9 cellular contexts compared by ENCODE assay signal in genomic region chr3:195154111-195154791, GRCh38.
A peak's percentile ranks its signal among the peaks of the same experiment; 100 is the strongest.
DNase-seq lines count a peak whose midpoint lies in the region; ATAC-seq and TF ChIP-seq lines count a peak whose summit lies in the region.
"Had no signal": no experiment of that assay in that cellular context is flagged by ENCODE, and none has a peak within 500 bp of the region (broad histone marks: within the 10 kb centered on the region; RNA-seq: fewer than 3 reads in every experiment).

No MANE protein-coding gene starts in this region.

- H3K36me3 Mint-ChIP-seq in HFFc6 (ENCODE audit: low read depth): peaks cover 5% of the 10 kb centered on the region; the same call in 1 of the 2 replicates
- H3K36me3 Mint-ChIP-seq in stimulated activated memory B cell treated with anti-CD40 and anti-IgM and Interleukin-4, amounts not matched to agents 10 μg/mL and 1 μg/mL and 100 μg/mL, for 72 hours: no peaks in the 10 kb centered on the region

- H3K27ac ChIP-seq in ascending aorta: peak overlapping the region; percentile 45 to 57

- H3K27ac Mint-ChIP-seq in HFFc6: peak overlapping the region; percentile 98
- H3K27ac Mint-ChIP-seq in stimulated activated memory B cell treated with anti-CD40 and anti-IgM and Interleukin-4, amounts not matched to agents 10 μg/mL and 1 μg/mL and 100 μg/mL, for 72 hours: peak overlapping the region; percentile 90
- H3K27ac Mint-ChIP-seq: activated T-helper 2 cell treated with anti-CD3 and anti-CD28 coated beads, Interferon-gamma antibody, Interleukin-2, Interleukin-4, amounts not matched to agents 10 μg/mL and 5 μg/mL and 100 μg/mL, durations not matched to agents 14 hours and 24 hours and 36 hours had no signal

- H3K4me3 ChIP-seq in ascending aorta: no peak overlapping the region

- no peaks in the 10 kb centered on the region for H3K9me3 Mint-ChIP-seq in HFFc6
- H3K9me3 Mint-ChIP-seq in stimulated activated memory B cell treated with anti-CD40 and anti-IgM and Interleukin-4, amounts not matched to agents 10 μg/mL and 1 μg/mL and 100 μg/mL, for 72 hours: no peaks in the 10 kb centered on the region
- H3K9me3 Mint-ChIP-seq: activated T-helper 2 cell treated with anti-CD3 and anti-CD28 coated beads, Interferon-gamma antibody, Interleukin-2, Interleukin-4, amounts not matched to agents 10 μg/mL and 5 μg/mL and 100 μg/mL, durations not matched to agents 14 hours and 24 hours and 36 hours had no signal

- TF ChIP-seq CTCF in HFFc6 (IDR thresholded peaks at IDR 0.05) (no peak), ascending aorta (IDR thresholded peaks at IDR 0.05) (no peak)

- H3K4me1 ChIP-seq in ascending aorta: peaks cover 4 to 16% of the 10 kb centered on the region in 2 donors

- H3K27me3 Mint-ChIP-seq in HFFc6 (ENCODE audit: insufficient read depth): no peaks in the 10 kb centered on the region; the same call in 1 of the 2 replicates
- H3K27me3 Mint-ChIP-seq in stimulated activated memory B cell treated with anti-CD40 and anti-IgM and Interleukin-4, amounts not matched to agents 10 μg/mL and 1 μg/mL and 100 μg/mL, for 72 hours: no peaks in the 10 kb centered on the region

- no peaks in the 10 kb centered on the region for H3K27me3 ChIP-seq in ascending aorta

- H3K9me3 ChIP-seq in ascending aorta: no peaks in the 10 kb centered on the region

- intact Hi-C loops in ascending aorta (cut with DNase I): loop anchor here (5.0 kb wide), 1 partner anchor 83 kb away; no protein-coding TSS in a partner anchor
- intact Hi-C loops in left colon (cut with DNase I, micrococcal nuclease): loop anchor here in 1 of 2 donors (10.0 kb wide), 1 partner anchor 101 kb away; no protein-coding TSS in a partner anchor

- peak; percentile 60 for DNase-seq in HFFc6
- DNase-seq in ascending aorta (ENCODE audit: low spot score in 2 of 2): no peak
- DNase-seq in left kidney (ENCODE audit: low read depth, low spot score): peak; percentile 75
- no peak for DNase-seq in left colon
- DNase-seq in NCI-H146 treated with DMSO at 0.1 percent for 48 hours (lab: John Stamatoyannopoulos, UW; ENCODE audit: unreplicated experiment): no peak
- no peak for DNase-seq in NCI-H1092 (lab: John Stamatoyannopoulos, UW)

- peak overlapping the region; percentile 65 for H3K4me3 Mint-ChIP-seq in HFFc6
- no peak overlapping the region for H3K4me3 Mint-ChIP-seq in stimulated activated memory B cell treated with anti-CD40 and anti-IgM and Interleukin-4, amounts not matched to agents 10 μg/mL and 1 μg/mL and 100 μg/mL, for 72 hours

- peaks cover 77% of the 10 kb centered on the region for H3K4me1 Mint-ChIP-seq in HFFc6 (ENCODE audit: low read depth)
- H3K4me1 Mint-ChIP-seq in stimulated activated memory B cell treated with anti-CD40 and anti-IgM and Interleukin-4, amounts not matched to agents 10 μg/mL and 1 μg/mL and 100 μg/mL, for 72 hours: peaks cover 83% of the 10 kb centered on the region

- no peaks in the 10 kb centered on the region for H3K36me3 ChIP-seq in ascending aorta

- no peak for ATAC-seq in stimulated activated memory B cell treated with anti-CD40 and anti-IgM and Interleukin-4, amounts not matched to agents 10 μg/mL and 1 μg/mL and 100 μg/mL, for 72 hours
- ATAC-seq in left colon: no peak
- no peak for ATAC-seq in HG02884 (IDR thresholded peaks at IDR 0.05; ENCODE audit: unreplicated experiment)

Comparison
In these comparisons a context has a peak if more than half of its experiments do, and no peak if none do; other contexts are left out.
1. DNase-seq: peak in HFFc6 (single experiment) and left kidney (single experiment); none in ascending aorta (0 of 2), left colon (0 of 2), NCI-H146 treated with DMSO at 0.1 percent for 48 hours (single experiment) and NCI-H1092 (single experiment).